17 cellular contexts compared by ENCODE assay signal in the genomic region with DNA sequence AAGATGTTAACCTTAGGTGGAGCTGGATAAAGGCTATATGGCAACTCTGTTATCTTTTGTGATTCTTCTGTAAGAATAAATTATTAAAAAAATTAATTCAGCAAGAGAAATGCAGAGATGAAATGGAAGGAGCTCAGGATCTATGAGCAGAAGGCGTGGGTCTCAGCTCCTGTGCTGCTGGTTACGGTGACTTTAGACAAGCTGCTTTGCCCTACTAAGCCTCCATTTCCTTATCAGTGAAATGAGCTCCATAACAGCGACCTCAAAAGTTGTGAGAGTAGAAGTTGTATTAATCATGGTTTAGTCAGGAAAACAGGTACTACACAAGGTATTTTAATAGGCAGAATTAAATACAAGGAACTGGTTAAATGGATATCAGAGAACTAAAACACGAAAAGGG. TPM values are rescaled to one million over a fixed set of nuclear protein-coding genes. Genes with fewer than 3 reads are reported as not detected.
DNase-seq lines count a peak whose midpoint lies in the region; ATAC-seq, FAIRE-seq and TF ChIP-seq lines count a peak whose summit lies in the region.
"Had no signal": no experiment of that assay in that cellular context is flagged by ENCODE, and none has a peak within 500 bp of the region (broad histone marks: within the 10 kb centered on the region; RNA-seq: fewer than 3 reads in every experiment).

No MANE protein-coding gene starts in this region.

- H4K20me1 ChIP-seq in GM23338 (replicated peaks; ENCODE audit: insufficient read depth): no peaks in the 10 kb centered on the region
- no peaks in the 10 kb centered on the region for H4K20me1 ChIP-seq in endothelial cell of umbilical vein (replicated peaks; ENCODE audit: control insufficient read depth, extremely low read depth, insufficient read depth, low read length)

- H3K9ac ChIP-seq in endothelial cell of umbilical vein (replicated peaks; ENCODE audit: extremely low read depth, insufficient read depth, low read length) (no peak overlapping the region), mesenchymal stem cell (ENCODE audit: low read length) (no peak overlapping the region)

- 95% methylated on average over 3 of the region's 4 CpGs for WGBS in mesenchymal stem cell

- H2AFZ ChIP-seq in GM23338 (no peak overlapping the region), endothelial cell of umbilical vein (ENCODE audit: low read depth, low read length) (no peak overlapping the region), mesenchymal stem cell (ENCODE audit: low read depth, low read length) (no peak overlapping the region)

- peak overlapping the region in 7 of 8 donors; percentile 51 to 78 (median 63) for H3K4me3 Mint-ChIP-seq in CD4-positive, alpha-beta memory T cell
- H3K4me3 Mint-ChIP-seq in GM23338: no peak overlapping the region
- H3K4me3 Mint-ChIP-seq in activated CD4-positive, alpha-beta memory T cell treated with anti-CD3 and anti-CD28 coated beads, Interleukin-2, amount 10 ng/mL, durations not matched to agents 7 days and 5 days: no peak overlapping the region

- H3K4me1 Mint-ChIP-seq in CD4-positive, alpha-beta memory T cell: peaks cover 54 to 82% (median 65%) of the 10 kb centered on the region in 4 donors
- H3K4me1 Mint-ChIP-seq in GM23338: peaks cover 21% of the 10 kb centered on the region
- H3K4me1 Mint-ChIP-seq in activated CD4-positive, alpha-beta memory T cell treated with anti-CD3 and anti-CD28 coated beads, Interleukin-2, amount 10 ng/mL, durations not matched to agents 7 days and 5 days: peaks cover 85% of the 10 kb centered on the region

- H3K27ac Mint-ChIP-seq in CD4-positive, alpha-beta memory T cell: peak overlapping the region; percentile 89 to 98 (median 95)
- peak overlapping the region; percentile 9; the same call in 1 of the 2 replicates for H3K27ac Mint-ChIP-seq in GM23338
- peak overlapping the region; percentile 96 for H3K27ac Mint-ChIP-seq in activated CD4-positive, alpha-beta memory T cell treated with anti-CD3 and anti-CD28 coated beads, Interleukin-2, amount 10 ng/mL, durations not matched to agents 7 days and 5 days

- H3K4ac ChIP-seq in mesenchymal stem cell (ENCODE audit: low read depth in 1 of 2, low read length in 2 of 2): no peak overlapping the region

- no peak overlapping the region for H2BK12ac ChIP-seq in mesenchymal stem cell (ENCODE audit: low read length in 2 of 2)

- no peaks in the 10 kb centered on the region for H3K79me2 ChIP-seq in GM23338 (replicated peaks; ENCODE audit: insufficient read depth)
- H3K79me2 ChIP-seq in endothelial cell of umbilical vein (ENCODE audit: control insufficient read depth, insufficient read depth, low read length): no peaks in the 10 kb centered on the region

- no peak overlapping the region for H4K91ac ChIP-seq in mesenchymal stem cell (ENCODE audit: low read length)

- H3K14ac ChIP-seq in mesenchymal stem cell (ENCODE audit: low read length in 2 of 2): no peak overlapping the region

- H3K27ac ChIP-seq in CD4-positive, alpha-beta memory T cell (ENCODE audit: low read depth, low read length): peak overlapping the region; percentile 18
- H3K27ac ChIP-seq in GM23338 (ENCODE audit: low read depth) (no peak overlapping the region), endothelial cell of umbilical vein (ENCODE audit: insufficient read depth, low read depth, low read length) (no peak overlapping the region), mesenchymal stem cell (ENCODE audit: low read length, poor library complexity, severe bottlenecking) (no peak overlapping the region)
- H3K27ac ChIP-seq: thoracic aorta had no signal

- DNase-seq in CD4-positive, alpha-beta memory T cell: no peak
- no peak for DNase-seq in GM23338 (ENCODE audit: low spot score)
- DNase-seq in activated CD4-positive, alpha-beta memory T cell treated with anti-CD3 and anti-CD28 coated beads, Interleukin-2, amount 10 ng/mL, durations not matched to agents 7 days and 5 days: no peak
- DNase-seq in endothelial cell of umbilical vein (ENCODE audit: low read depth, low spot score): no peak
- no peak for DNase-seq in central memory CD4-positive, alpha-beta T cell
- DNase-seq in NCI-H2107 (lab: John Stamatoyannopoulos, UW): no peak
- DNase-seq in mesenchymal stem cell: no peak
- DNase-seq: dermis blood vessel endothelial cell; erythroblast; left cardiac atrium; NCI-H1417; stimulated activated CD4-positive, alpha-beta T cell treated with anti-CD3 and anti-CD28 coated beads, Interleukin-4, amount 100 ng/mL, for 4 hours had no signal

- intact Hi-C loops in CD4-positive, alpha-beta memory T cell (cut with micrococcal nuclease): no loop called here
- intact Hi-C loops in endothelial cell of umbilical vein (cut with micrococcal nuclease): loop anchor here (10.0 kb wide), 1 partner anchor 174 kb away; no protein-coding TSS in a partner anchor

- H3K4me3 ChIP-seq in CD4-positive, alpha-beta memory T cell (ENCODE audit: low read length in 2 of 2): no peak overlapping the region
- no peak overlapping the region for H3K4me3 ChIP-seq in GM23338
- H3K4me3 ChIP-seq in endothelial cell of umbilical vein (replicated peaks in 1 of 3; ENCODE audit: insufficient read depth in 1 of 3, low read depth in 1 of 3, low read length in 3 of 3): no peak overlapping the region
- H3K4me3 ChIP-seq in mesenchymal stem cell (ENCODE audit: insufficient read depth in 1 of 2, low read depth in 1 of 2, low read length in 2 of 2): no peak overlapping the region
- H3K4me3 ChIP-seq: smooth muscle cell, thoracic aorta had no signal

- no peaks in the 10 kb centered on the region for H3K27me3 Mint-ChIP-seq in CD4-positive, alpha-beta memory T cell
- H3K27me3 Mint-ChIP-seq in GM23338 (ENCODE audit: insufficient read depth, low read depth, poor library complexity): peaks cover 2% of the 10 kb centered on the region
- H3K27me3 Mint-ChIP-seq in activated CD4-positive, alpha-beta memory T cell treated with anti-CD3 and anti-CD28 coated beads, Interleukin-2, amount 10 ng/mL, durations not matched to agents 7 days and 5 days: no peaks in the 10 kb centered on the region

- no peak overlapping the region for H2BK5ac ChIP-seq in mesenchymal stem cell (ENCODE audit: low read depth, low read length, poor library complexity, severe bottlenecking)

- BruUV-seq in endothelial cell of umbilical vein (replicated peaks; lab: Mats Ljungman, UMichigan): no TSS peak

- no peak overlapping the region for H2AK5ac ChIP-seq in mesenchymal stem cell (ENCODE audit: low read length, severe bottlenecking)

- H3K4me1 ChIP-seq in CD4-positive, alpha-beta memory T cell (ENCODE audit: insufficient read depth, low read length): peaks cover 91% of the 10 kb centered on the region
- peaks cover 12% of the 10 kb centered on the region; the same call in 1 of the 2 replicates for H3K4me1 ChIP-seq in GM23338 (ENCODE audit: insufficient read depth)
- H3K4me1 ChIP-seq in endothelial cell of umbilical vein (ENCODE audit: control insufficient read depth, extremely low read depth, insufficient read depth, low read length): no peaks in the 10 kb centered on the region
- H3K4me1 ChIP-seq in mesenchymal stem cell (ENCODE audit: control insufficient read depth, insufficient read depth, low read depth, low read length): no peaks in the 10 kb centered on the region

- no peak for TF ChIP-seq CTCF in GM23338 (conservative IDR thresholded peaks at IDR 0.05; ENCODE audit: low read depth in 2 of 2)
- TF ChIP-seq CTCF in endothelial cell of umbilical vein (IDR thresholded peaks at IDR 0.05; ENCODE audit: extremely low read depth in 1 of 2, insufficient read depth in 1 of 2, low read depth in 1 of 2, low read length in 2 of 2): no peak

- no peak for FAIRE-seq in endothelial cell of umbilical vein (lab: Jason Lieb, UNC)
- FAIRE-seq: bronchial epithelial cell, frontal cortex had no signal

- H3K9me3 ChIP-seq in CD4-positive, alpha-beta memory T cell (ENCODE audit: control insufficient read depth in 1 of 2, low read length in 2 of 2): no peaks in the 10 kb centered on the region
- H3K9me3 ChIP-seq in endothelial cell of umbilical vein (replicated peaks; ENCODE audit: control insufficient read depth, insufficient read depth, low read length) (no peaks in the 10 kb centered on the region), mesenchymal stem cell (ENCODE audit: control insufficient read depth, low read length) (no peaks in the 10 kb centered on the region)
- H3K9me3 ChIP-seq: thoracic aorta had no signal

- H3K4me2 ChIP-seq in GM23338 (no peak overlapping the region), endothelial cell of umbilical vein (ENCODE audit: insufficient read depth, low read length) (no peak overlapping the region), mesenchymal stem cell (ENCODE audit: low read length, poor library complexity, severe bottlenecking) (no peak overlapping the region)
- H3K4me2 ChIP-seq: smooth muscle cell had no signal

- H3F3A ChIP-seq in GM23338 (replicated peaks; ENCODE audit: low read depth): no peaks in the 10 kb centered on the region; the same call in 1 of the 2 replicates

- H3K79me1 ChIP-seq in mesenchymal stem cell (replicated peaks; ENCODE audit: low read length, poor library complexity, severe bottlenecking): peaks cover 1% of the 10 kb centered on the region

- H2BK120ac ChIP-seq in mesenchymal stem cell (ENCODE audit: low read depth, low read length): no peak overlapping the region

- no peak for TF ChIP-seq POLR2A in endothelial cell of umbilical vein (IDR thresholded peaks at IDR 0.05; ENCODE audit: low read depth, low read length)

- no peak for ATAC-seq in GM23338
- ATAC-seq: left cardiac atrium had no signal

- H4K8ac ChIP-seq in mesenchymal stem cell (ENCODE audit: low read length): no peak overlapping the region

- H3K9me2 ChIP-seq in GM23338 (ENCODE audit: insufficient read depth): no peaks in the 10 kb centered on the region

- H3K36me3 ChIP-seq in CD4-positive, alpha-beta memory T cell (ENCODE audit: insufficient read depth, low read length): no peaks in the 10 kb centered on the region
- H3K36me3 ChIP-seq in GM23338 (ENCODE audit: insufficient read depth): no peaks in the 10 kb centered on the region
- H3K36me3 ChIP-seq in endothelial cell of umbilical vein (ENCODE audit: control insufficient read depth in 2 of 2, extremely low read depth in 1 of 2, insufficient read depth in 2 of 2, low read length in 2 of 2): no peaks in the 10 kb centered on the region
- no peaks in the 10 kb centered on the region for H3K36me3 ChIP-seq in mesenchymal stem cell (ENCODE audit: control insufficient read depth in 1 of 2, insufficient read depth in 2 of 2, low read depth in 1 of 2, low read length in 2 of 2)
- H3K36me3 ChIP-seq: thoracic aorta had no signal

- no peak overlapping the region for H3K23ac ChIP-seq in mesenchymal stem cell (ENCODE audit: low read length in 2 of 2)

- no peaks in the 10 kb centered on the region for H3K27me3 ChIP-seq in CD4-positive, alpha-beta memory T cell (ENCODE audit: insufficient read depth, low read length)
- H3K27me3 ChIP-seq in GM23338 (ENCODE audit: insufficient read depth): no peaks in the 10 kb centered on the region
- peaks cover 16 to 28% of the 10 kb centered on the region in 2 experiments for H3K27me3 ChIP-seq in endothelial cell of umbilical vein (ENCODE audit: control insufficient read depth in 2 of 2, insufficient read depth in 2 of 2, low read length in 2 of 2)
- H3K27me3 ChIP-seq in mesenchymal stem cell (ENCODE audit: control insufficient read depth in 1 of 2, insufficient read depth in 1 of 2, low read length in 2 of 2): peaks cover 0 to 12% of the 10 kb centered on the region in 2 experiments

- POLR2A ChIA-PET in CD4-positive, alpha-beta memory T cell (lab: Charles Lee; ENCODE audit: partially characterized antibody): interaction anchor here (0.6 to 18.9 kb wide), 14 partner anchors 10 to 93 kb away, joined by 3 to 603 read pairs (median 4); partner anchors contain the start of genes RNF157 and UBALD2
- POLR2A ChIA-PET in activated CD4-positive, alpha-beta memory T cell treated with anti-CD3 and anti-CD28 coated beads, Interleukin-2, amount 10 ng/mL, durations not matched to agents 7 days and 5 days (lab: Charles Lee): interaction anchor here (0.9 to 21.2 kb wide), 8 partner anchors 9 to 78 kb away, joined by 3 to 1244 read pairs (median 6); partner anchors contain the start of genes RNF157 and UBALD2
- POLR2A ChIA-PET in endothelial cell of umbilical vein (lab: Charles Lee): no interaction called here

- CTCF ChIA-PET in CD4-positive, alpha-beta memory T cell (lab: Charles Lee; ENCODE audit: partially characterized antibody): interaction anchor here (0.8 to 7.0 kb wide), 14 partner anchors 10 to 209 kb away, joined by 3 to 71 read pairs (median 4); no protein-coding TSS in a partner anchor
- CTCF ChIA-PET in activated CD4-positive, alpha-beta memory T cell treated with anti-CD3 and anti-CD28 coated beads, Interleukin-2, amount 10 ng/mL, durations not matched to agents 7 days and 5 days (lab: Charles Lee): interaction anchor here (0.7 to 5.3 kb wide), 7 partner anchors 9 to 90 kb away, joined by 3 to 46 read pairs (median 5); partner anchors contain the start of gene UBALD2
- CTCF ChIA-PET in endothelial cell of umbilical vein (lab: Charles Lee): interaction anchor here (0.8 to 2.6 kb wide), 9 partner anchors 9 to 175 kb away, joined by 3 to 14 read pairs (median 4); no protein-coding TSS in a partner anchor

- no peak overlapping the region for H2BK15ac ChIP-seq in mesenchymal stem cell (ENCODE audit: low read depth, poor library complexity, severe bottlenecking)

- dilution Hi-C loops in endothelial cell of umbilical vein (cut with MboI; ENCODE audit: extremely low pct_ligation_motif_present, low sequenced_read_pairs): no loop called here

- H3K9me1 ChIP-seq in endothelial cell of umbilical vein (replicated peaks; ENCODE audit: control insufficient read depth, extremely low read depth, insufficient read depth, low read length): no peaks in the 10 kb centered on the region

- no peak overlapping the region for H3K18ac ChIP-seq in mesenchymal stem cell (ENCODE audit: low read depth in 1 of 2, low read length in 2 of 2)

- H3K9me3 Mint-ChIP-seq in CD4-positive, alpha-beta memory T cell: peaks cover 0 to 1% (median 0%) of the 10 kb centered on the region in 8 donors
- H3K9me3 Mint-ChIP-seq in GM23338: no peaks in the 10 kb centered on the region
- H3K9me3 Mint-ChIP-seq in activated CD4-positive, alpha-beta memory T cell treated with anti-CD3 and anti-CD28 coated beads, Interleukin-2, amount 10 ng/mL, durations not matched to agents 7 days and 5 days: no peaks in the 10 kb centered on the region

- H3K36me3 Mint-ChIP-seq in CD4-positive, alpha-beta memory T cell: peaks cover 5 to 7% of the 10 kb centered on the region in 2 donors
- no peaks in the 10 kb centered on the region for H3K36me3 Mint-ChIP-seq in GM23338 (ENCODE audit: low read depth)
- H3K36me3 Mint-ChIP-seq in activated CD4-positive, alpha-beta memory T cell treated with anti-CD3 and anti-CD28 coated beads, Interleukin-2, amount 10 ng/mL, durations not matched to agents 7 days and 5 days (ENCODE audit: low read depth): peaks cover 53% of the 10 kb centered on the region

RNA-seq across cellular contexts. Expression of gene FOXJ1, which starts 48.2 kb away (rescaled TPM):
- total RNA-seq in CD4-positive, alpha-beta memory T cell: under 1 TPM; 0.19 to 0.20 TPM
- polyA plus RNA-seq in CD4-positive, alpha-beta memory T cell: not detected
- 8.7 and 12.3 TPM in 2 replicates for total RNA-seq in GM23338 (2014; rRNA removed; shearing (Covaris generic))
- 2.3 and 2.8 TPM in 2 replicates for polyA plus RNA-seq in GM23338 (2016; fragmentation: Nextera tagmentation; extraction: Ambion mirVana)
- under 1 TPM; 0.13 to 0.15 TPM for total RNA-seq in activated CD4-positive, alpha-beta memory T cell treated with anti-CD3 and anti-CD28 coated beads, Interleukin-2, amount 10 ng/mL, durations not matched to agents 7 days and 5 days
- total RNA-seq in endothelial cell of umbilical vein: not detected in 2 replicates
- polyA plus RNA-seq in endothelial cell of umbilical vein: not detected in 2 replicates
- polyA plus RNA-seq in endothelial cell of umbilical vein (2011; cell fraction: cytosol; rRNA removed): not detected in 2 replicates
- polyA plus RNA-seq in endothelial cell of umbilical vein (2011; cell fraction: nucleus; rRNA removed): not detected in 2 replicates
- not detected in 2 replicates for polyA plus RNA-seq in endothelial cell of umbilical vein (2012)
- not detected in 2 replicates for polyA minus RNA-seq in endothelial cell of umbilical vein
- not detected for polyA minus RNA-seq in endothelial cell of umbilical vein (2011; cell fraction: cytosol; rRNA and poly(A)+ RNA removed)
- not detected in 2 replicates for polyA minus RNA-seq in endothelial cell of umbilical vein (2011; cell fraction: nucleus; rRNA and poly(A)+ RNA removed)
- not detected for polyA plus RNA-seq in mesenchymal stem cell (2013, experiment 1 of 2)
- polyA plus RNA-seq in mesenchymal stem cell (2013, experiment 2 of 2): not detected
- total RNA-seq: bronchial epithelial cell, dermis blood vessel endothelial cell, left cardiac atrium, pulmonary artery endothelial cell, smooth muscle cell, thoracic aorta had no signal
- polyA plus RNA-seq: smooth muscle cell had no signal

RNA-seq across cellular contexts. Expression of gene RNF157, which starts 51.0 kb away (rescaled TPM):
- 10 to 100 TPM; 19.5 to 22.5 TPM for total RNA-seq in CD4-positive, alpha-beta memory T cell
- polyA plus RNA-seq in CD4-positive, alpha-beta memory T cell: 10 to 100 TPM in 1 of 2 donors, 1 to 10 TPM in 1; 4.0 to 20.5 TPM
- 11.7 and 13.8 TPM in 2 replicates for total RNA-seq in GM23338 (2014; rRNA removed; shearing (Covaris generic))
- polyA plus RNA-seq in GM23338 (2016; fragmentation: Nextera tagmentation; extraction: Ambion mirVana) (7.8 and 8.5 TPM in 2 replicates), endothelial cell of umbilical vein (0.07 and 0.13 TPM in 2 replicates)
- total RNA-seq in activated CD4-positive, alpha-beta memory T cell treated with anti-CD3 and anti-CD28 coated beads, Interleukin-2, amount 10 ng/mL, durations not matched to agents 7 days and 5 days: 10 to 100 TPM; 79.8 to 83.9 TPM
- 0.48 and 0.86 TPM in 2 replicates for total RNA-seq in endothelial cell of umbilical vein
- 0.13 and 0.21 TPM in 2 replicates for polyA plus RNA-seq in endothelial cell of umbilical vein (2011; cell fraction: cytosol; rRNA removed)
- polyA plus RNA-seq in endothelial cell of umbilical vein (2011; cell fraction: nucleus; rRNA removed): 0.11 and 0.29 TPM in 2 replicates
- 0.20 and 0.75 TPM in 2 replicates for polyA plus RNA-seq in endothelial cell of umbilical vein (2012)
- 0.98 and 2.5 TPM in 2 replicates for polyA minus RNA-seq in endothelial cell of umbilical vein
- polyA minus RNA-seq in endothelial cell of umbilical vein (2011; cell fraction: cytosol; rRNA and poly(A)+ RNA removed): not detected
- 0.10 TPM in 1 of 2 replicates, not detected in the other for polyA minus RNA-seq in endothelial cell of umbilical vein (2011; cell fraction: nucleus; rRNA and poly(A)+ RNA removed)
- 5.8 TPM for polyA plus RNA-seq in mesenchymal stem cell (2013, experiment 1 of 2)
- polyA plus RNA-seq in mesenchymal stem cell (2013, experiment 2 of 2): 5.5 TPM
- total RNA-seq: bronchial epithelial cell had no signal

Comparison
In these comparisons a context has a peak if more than half of its experiments do, and no peak if none do; other contexts are left out.
1. H3K27ac Mint-ChIP-seq: peak in every context shown above with its lines; median percentile 96 in activated CD4-positive, alpha-beta memory T cell treated with anti-CD3 and anti-CD28 coated beads, Interleukin-2, amount 10 ng/mL, durations not matched to agents 7 days and 5 days; 95 in CD4-positive, alpha-beta memory T cell; 9 in GM23338.
2. H3K4me3 Mint-ChIP-seq: peak in CD4-positive, alpha-beta memory T cell (7 of 8); none in GM23338 (single experiment) and activated CD4-positive, alpha-beta memory T cell treated with anti-CD3 and anti-CD28 coated beads, Interleukin-2, amount 10 ng/mL, durations not matched to agents 7 days and 5 days (single experiment).